ENCODE assay signal across 1 cellular context in genomic region chr2:236393101-236393500, GRCh38.
TF ChIP-seq lines count a peak whose summit lies in the region.

No MANE protein-coding gene starts in this region.

TF ChIP-seq in H1, 55 proteins besides CTCF, POLR2A, EP300 and RAD21:
- TF ChIP-seq CHD2 (IDR thresholded peaks at IDR 0.05; ENCODE audit: low read length) (no peak), SIN3A (conservative IDR thresholded peaks at IDR 0.05 in 1 of 2, IDR thresholded peaks at IDR 0.05 in 1 of 2; ENCODE audit: low read depth in 1 of 2, low read length in 2 of 2) (no peak), ATF3 (IDR thresholded peaks at IDR 0.05; ENCODE audit: insufficient read depth, low read depth, low read length) (no peak), HDAC6 (IDR thresholded peaks at IDR 0.05; ENCODE audit: low read depth, low read length) (no peak), EZH2 (IDR thresholded peaks at IDR 0.05; ENCODE audit: low read depth, low read length, severe bottlenecking) (no peak), CHD7 (IDR thresholded peaks at IDR 0.05; ENCODE audit: insufficient replicate concordance, low read length) (no peak), TAF1 (IDR thresholded peaks at IDR 0.05; ENCODE audit: low read depth, low read length) (no peak), RFX5 (IDR thresholded peaks at IDR 0.05; ENCODE audit: borderline replicate concordance, low read depth, low read length) (no peak), SUZ12 (IDR thresholded peaks at IDR 0.05; ENCODE audit: low read length) (no peak), KDM1A (IDR thresholded peaks at IDR 0.05; ENCODE audit: borderline replicate concordance, low read length) (no peak), TBP (IDR thresholded peaks at IDR 0.05; ENCODE audit: low read depth, low read length) (no peak), RXRA (IDR thresholded peaks at IDR 0.05; ENCODE audit: insufficient read depth, low read depth, low read length) (no peak), CTBP2 (IDR thresholded peaks at IDR 0.05; ENCODE audit: borderline replicate concordance, insufficient read depth, insufficient read length, low read length) (no peak), RBBP5 (IDR thresholded peaks at IDR 0.05; ENCODE audit: borderline replicate concordance, low read depth, low read length) (no peak), MAFK (IDR thresholded peaks at IDR 0.05; ENCODE audit: low read depth, low read length) (no peak), GTF2F1 (IDR thresholded peaks at IDR 0.05; ENCODE audit: borderline replicate concordance, low read depth, low read length) (no peak)
TF ChIP-seq in H1: peak in this region for 0.
